ENCODE assay signal across 1 cellular context in genomic region chr9:37753489-37754190, GRCh38.
TF ChIP-seq lines count a peak whose summit lies in the region.

A gene with protein sequence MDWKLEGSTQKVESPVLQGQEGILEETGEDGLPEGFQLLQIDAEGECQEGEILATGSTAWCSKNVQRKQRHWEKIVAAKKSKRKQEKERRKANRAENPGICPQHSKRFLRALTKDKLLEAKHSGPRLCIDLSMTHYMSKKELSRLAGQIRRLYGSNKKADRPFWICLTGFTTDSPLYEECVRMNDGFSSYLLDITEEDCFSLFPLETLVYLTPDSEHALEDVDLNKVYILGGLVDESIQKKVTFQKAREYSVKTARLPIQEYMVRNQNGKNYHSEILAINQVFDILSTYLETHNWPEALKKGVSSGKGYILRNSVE (plus strand): TSS chr9:37753805. CDS start chr9:37761932, 8,127 bp downstream.

TF ChIP-seq in K562, 482 proteins besides CTCF, POLR2A, EP300 and RAD21 (continued from another document and continues in another):
- TF ChIP-seq, protein P1, sequence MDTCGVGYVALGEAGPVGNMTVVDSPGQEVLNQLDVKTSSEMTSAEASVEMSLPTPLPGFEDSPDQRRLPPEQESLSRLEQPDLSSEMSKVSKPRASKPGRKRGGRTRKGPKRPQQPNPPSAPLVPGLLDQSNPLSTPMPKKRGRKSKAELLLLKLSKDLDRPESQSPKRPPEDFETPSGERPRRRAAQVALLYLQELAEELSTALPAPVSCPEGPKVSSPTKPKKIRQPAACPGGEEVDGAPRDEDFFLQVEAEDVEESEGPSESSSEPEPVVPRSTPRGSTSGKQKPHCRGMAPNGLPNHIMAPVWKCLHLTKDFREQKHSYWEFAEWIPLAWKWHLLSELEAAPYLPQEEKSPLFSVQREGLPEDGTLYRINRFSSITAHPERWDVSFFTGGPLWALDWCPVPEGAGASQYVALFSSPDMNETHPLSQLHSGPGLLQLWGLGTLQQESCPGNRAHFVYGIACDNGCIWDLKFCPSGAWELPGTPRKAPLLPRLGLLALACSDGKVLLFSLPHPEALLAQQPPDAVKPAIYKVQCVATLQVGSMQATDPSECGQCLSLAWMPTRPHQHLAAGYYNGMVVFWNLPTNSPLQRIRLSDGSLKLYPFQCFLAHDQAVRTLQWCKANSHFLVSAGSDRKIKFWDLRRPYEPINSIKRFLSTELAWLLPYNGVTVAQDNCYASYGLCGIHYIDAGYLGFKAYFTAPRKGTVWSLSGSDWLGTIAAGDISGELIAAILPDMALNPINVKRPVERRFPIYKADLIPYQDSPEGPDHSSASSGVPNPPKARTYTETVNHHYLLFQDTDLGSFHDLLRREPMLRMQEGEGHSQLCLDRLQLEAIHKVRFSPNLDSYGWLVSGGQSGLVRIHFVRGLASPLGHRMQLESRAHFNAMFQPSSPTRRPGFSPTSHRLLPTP (IDR thresholded peaks at IDR 0.05; ENCODE audit: borderline replicate concordance, extremely low read depth, insufficient read length) = peak; percentile 2
- TF ChIP-seq, protein P2, sequence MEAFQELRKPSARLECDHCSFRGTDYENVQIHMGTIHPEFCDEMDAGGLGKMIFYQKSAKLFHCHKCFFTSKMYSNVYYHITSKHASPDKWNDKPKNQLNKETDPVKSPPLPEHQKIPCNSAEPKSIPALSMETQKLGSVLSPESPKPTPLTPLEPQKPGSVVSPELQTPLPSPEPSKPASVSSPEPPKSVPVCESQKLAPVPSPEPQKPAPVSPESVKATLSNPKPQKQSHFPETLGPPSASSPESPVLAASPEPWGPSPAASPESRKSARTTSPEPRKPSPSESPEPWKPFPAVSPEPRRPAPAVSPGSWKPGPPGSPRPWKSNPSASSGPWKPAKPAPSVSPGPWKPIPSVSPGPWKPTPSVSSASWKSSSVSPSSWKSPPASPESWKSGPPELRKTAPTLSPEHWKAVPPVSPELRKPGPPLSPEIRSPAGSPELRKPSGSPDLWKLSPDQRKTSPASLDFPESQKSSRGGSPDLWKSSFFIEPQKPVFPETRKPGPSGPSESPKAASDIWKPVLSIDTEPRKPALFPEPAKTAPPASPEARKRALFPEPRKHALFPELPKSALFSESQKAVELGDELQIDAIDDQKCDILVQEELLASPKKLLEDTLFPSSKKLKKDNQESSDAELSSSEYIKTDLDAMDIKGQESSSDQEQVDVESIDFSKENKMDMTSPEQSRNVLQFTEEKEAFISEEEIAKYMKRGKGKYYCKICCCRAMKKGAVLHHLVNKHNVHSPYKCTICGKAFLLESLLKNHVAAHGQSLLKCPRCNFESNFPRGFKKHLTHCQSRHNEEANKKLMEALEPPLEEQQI (IDR thresholded peaks at IDR 0.05) = no peak
- TF ChIP-seq, protein P3, sequence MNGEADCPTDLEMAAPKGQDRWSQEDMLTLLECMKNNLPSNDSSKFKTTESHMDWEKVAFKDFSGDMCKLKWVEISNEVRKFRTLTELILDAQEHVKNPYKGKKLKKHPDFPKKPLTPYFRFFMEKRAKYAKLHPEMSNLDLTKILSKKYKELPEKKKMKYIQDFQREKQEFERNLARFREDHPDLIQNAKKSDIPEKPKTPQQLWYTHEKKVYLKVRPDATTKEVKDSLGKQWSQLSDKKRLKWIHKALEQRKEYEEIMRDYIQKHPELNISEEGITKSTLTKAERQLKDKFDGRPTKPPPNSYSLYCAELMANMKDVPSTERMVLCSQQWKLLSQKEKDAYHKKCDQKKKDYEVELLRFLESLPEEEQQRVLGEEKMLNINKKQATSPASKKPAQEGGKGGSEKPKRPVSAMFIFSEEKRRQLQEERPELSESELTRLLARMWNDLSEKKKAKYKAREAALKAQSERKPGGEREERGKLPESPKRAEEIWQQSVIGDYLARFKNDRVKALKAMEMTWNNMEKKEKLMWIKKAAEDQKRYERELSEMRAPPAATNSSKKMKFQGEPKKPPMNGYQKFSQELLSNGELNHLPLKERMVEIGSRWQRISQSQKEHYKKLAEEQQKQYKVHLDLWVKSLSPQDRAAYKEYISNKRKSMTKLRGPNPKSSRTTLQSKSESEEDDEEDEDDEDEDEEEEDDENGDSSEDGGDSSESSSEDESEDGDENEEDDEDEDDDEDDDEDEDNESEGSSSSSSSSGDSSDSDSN (IDR thresholded peaks at IDR 0.05; ENCODE audit: borderline replicate concordance in 1 of 2, low read depth in 2 of 2, low read length in 2 of 2) = no peak
- TF ChIP-seq RERE (CRISPR knock-in tag; IDR thresholded peaks at IDR 0.05; ENCODE audit: borderline replicate concordance) (no peak), HDAC2 (IDR thresholded peaks at IDR 0.05) (no peak), MCM7 (IDR thresholded peaks at IDR 0.05) (no peak), FOXP4 (CRISPR knock-in tag; IDR thresholded peaks at IDR 0.05; ENCODE audit: borderline replicate concordance) (no peak), ZNF589 (CRISPR knock-in tag; IDR thresholded peaks at IDR 0.05; ENCODE audit: low read depth) (no peak), ZNF239 (CRISPR knock-in tag; IDR thresholded peaks at IDR 0.05) (no peak), JUNB (CRISPR knock-in tag; conservative IDR thresholded peaks at IDR 0.05) (no peak), ZNF124 (CRISPR knock-in tag; IDR thresholded peaks at IDR 0.05) (no peak), BCL6 (CRISPR knock-in tag; IDR thresholded peaks at IDR 0.05) (no peak), CBX2 (IDR thresholded peaks at IDR 0.05; ENCODE audit: insufficient read depth, low read length, poor library complexity, severe bottlenecking) (no peak), BDP1 (IDR thresholded peaks at IDR 0.05; ENCODE audit: insufficient read depth, insufficient read length) (no peak), ESRRA (IDR thresholded peaks at IDR 0.05; ENCODE audit: borderline replicate concordance, low read depth) (no peak), GTF2A2 (tag; IDR thresholded peaks at IDR 0.05) (no peak), NR1H2 (CRISPR knock-in tag; IDR thresholded peaks at IDR 0.05) (no peak), ZKSCAN3 (CRISPR knock-in tag; IDR thresholded peaks at IDR 0.05) (no peak), HNRNPUL1 (IDR thresholded peaks at IDR 0.05; ENCODE audit: low read length) (no peak), ZNF174 (CRISPR knock-in tag; IDR thresholded peaks at IDR 0.05) (no peak), HCFC1 (IDR thresholded peaks at IDR 0.05; ENCODE audit: low read depth, low read length) (peak; percentile 87), ZNF318 (IDR thresholded peaks at IDR 0.05; ENCODE audit: borderline replicate concordance in 1 of 2, low read depth in 1 of 2) (no peak), TEAD1 (CRISPR knock-in tag; IDR thresholded peaks at IDR 0.05) (no peak), HNRNPH1 (optimal IDR thresholded peaks at IDR 0.05; ENCODE audit: low read depth, low read length) (no peak)
- TF ChIP-seq, protein P4, sequence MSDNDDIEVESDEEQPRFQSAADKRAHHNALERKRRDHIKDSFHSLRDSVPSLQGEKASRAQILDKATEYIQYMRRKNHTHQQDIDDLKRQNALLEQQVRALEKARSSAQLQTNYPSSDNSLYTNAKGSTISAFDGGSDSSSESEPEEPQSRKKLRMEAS (CRISPR knock-in tag; IDR thresholded peaks at IDR 0.05) = no peak
